ENCODE assay signal across 16 cellular contexts in the genomic region with DNA sequence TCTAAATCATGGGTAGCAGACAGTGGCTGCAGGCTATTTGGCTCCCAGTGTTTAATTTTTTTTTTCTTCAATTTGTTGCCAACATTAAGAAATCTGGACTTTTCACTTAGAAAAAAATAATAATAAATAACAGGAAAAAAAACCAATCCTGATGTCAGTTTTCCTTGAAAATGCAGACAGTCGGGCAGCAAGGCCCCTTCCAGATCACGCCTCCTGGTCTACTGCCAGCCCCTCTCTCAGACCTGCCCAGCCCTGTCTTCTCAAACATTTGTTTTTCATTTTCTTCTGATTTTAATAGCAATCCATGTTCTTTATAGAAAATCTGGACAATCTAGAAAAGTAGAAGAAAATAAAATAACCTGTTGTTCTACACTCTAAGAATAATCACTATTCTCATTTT. TPM values are rescaled to one million over a fixed set of nuclear protein-coding genes. Genes with fewer than 3 reads are reported as not detected.
DNase-seq lines count a peak whose midpoint lies in the region; ATAC-seq and TF ChIP-seq lines count a peak whose summit lies in the region.
"Had no signal": no experiment of that assay in that cellular context is flagged by ENCODE, and none has a peak within 500 bp of the region (broad histone marks: within the 10 kb centered on the region; RNA-seq: fewer than 3 reads in every experiment).

No MANE protein-coding gene starts in this region.

- H3K27ac ChIP-seq in neutrophil (peak overlapping the region; percentile 13), vagina (peak overlapping the region; percentile 37)
- H3K27ac ChIP-seq in CD8-positive, alpha-beta memory T cell (ENCODE audit: low read depth, low read length) = no peak overlapping the region
- H3K27ac ChIP-seq: HL-60, KMS-11, SJCRH30 had no signal

- H3K27ac Mint-ChIP-seq in CD8-positive, alpha-beta memory T cell = no peak overlapping the region
- H3K27ac Mint-ChIP-seq: stimulated activated naive CD8-positive, alpha-beta T cell treated with anti-CD3 and anti-CD28 coated beads, Interleukin-15, Interleukin-2, amounts not matched to agents 100 ng/mL and 50 ng/mL, for 24 hours had no signal

- no peaks in the 10 kb centered on the region for H3K9me3 Mint-ChIP-seq in CD8-positive, alpha-beta memory T cell
- H3K9me3 Mint-ChIP-seq: activated T-cell treated with anti-CD3 and anti-CD28 coated beads, Interleukin-2, amount 50 U/mL, for 72 hours; stimulated activated naive CD8-positive, alpha-beta T cell treated with anti-CD3 and anti-CD28 coated beads, Interleukin-15, Interleukin-2, amounts not matched to agents 100 ng/mL and 50 ng/mL, for 24 hours had no signal

- DNase-seq in fibroblast of the conjunctiva (ENCODE audit: low read depth) (peak; percentile 78), vagina (ENCODE audit: extremely low spot score in 2 of 2) (no peak), DMS153 treated with DMSO at 0.1 percent for 48 hours (lab: John Stamatoyannopoulos, UW; ENCODE audit: unreplicated experiment) (no peak)
- DNase-seq in CD8-positive, alpha-beta memory T cell = no peak
- DNase-seq: activated CD4-positive, alpha-beta T cell treated with anti-CD3 and anti-CD28 coated beads, Interleukin-2, amount 50 U/mL, for 48 hours; activated T-cell treated with anti-CD3 and anti-CD28 coated beads, Interleukin-2, amount 50 U/mL, for 72 hours; hippocampal formation; NCI-H1417; NCI-H226; SJCRH30 had no signal

- no peak overlapping the region for H3K4me3 ChIP-seq in neutrophil (ENCODE audit: low read depth in 1 of 2, low read length in 1 of 2)
- no peak overlapping the region for H3K4me3 ChIP-seq in vagina
- no peak overlapping the region for H3K4me3 ChIP-seq in CD8-positive, alpha-beta memory T cell (ENCODE audit: low read length)
- H3K4me3 ChIP-seq: SJCRH30 had no signal

- H3K27me3 ChIP-seq in neutrophil = no peaks in the 10 kb centered on the region
- H3K27me3 ChIP-seq in vagina = no peaks in the 10 kb centered on the region
- no peaks in the 10 kb centered on the region for H3K27me3 ChIP-seq in CD8-positive, alpha-beta memory T cell (ENCODE audit: insufficient read depth, low read length, poor library complexity, severe bottlenecking)
- H3K27me3 ChIP-seq: SJCRH30 had no signal

- H3K36me3 Mint-ChIP-seq in CD8-positive, alpha-beta memory T cell = peaks cover 0 to 26% (median 4%) of the 10 kb centered on the region in 3 donors

- TF ChIP-seq POLR2A in vagina (IDR thresholded peaks at IDR 0.05) = no peak

- POLR2A ChIA-PET in CD8-positive, alpha-beta memory T cell (lab: Charles Lee) = no interaction called here

- no peaks in the 10 kb centered on the region for H3K4me1 Mint-ChIP-seq in CD8-positive, alpha-beta memory T cell

- ATAC-seq in SK-N-SH treated with all-trans-retinoic acid at 6 μM for 48 hours (peak; percentile 76), GM19023 (IDR thresholded peaks at IDR 0.05; ENCODE audit: unreplicated experiment) (no peak)
- ATAC-seq: activated T-cell treated with anti-CD3 and anti-CD28 coated beads, Interleukin-2, amount 50 U/mL, for 72 hours had no signal

- H3K4me1 ChIP-seq in neutrophil (ENCODE audit: control insufficient read depth in 1 of 2, insufficient read depth in 1 of 2, low read depth in 1 of 2, low read length in 1 of 2) = peaks cover 0 to 16% of the 10 kb centered on the region in 2 experiments
- H3K4me1 ChIP-seq in vagina = peaks cover 28% of the 10 kb centered on the region
- peaks cover 6% of the 10 kb centered on the region for H3K4me1 ChIP-seq in CD8-positive, alpha-beta memory T cell (ENCODE audit: insufficient read depth, low read length)
- H3K4me1 ChIP-seq: SJCRH30 had no signal

- H3K36me3 ChIP-seq in neutrophil (peaks cover 99% of the 10 kb centered on the region), vagina (peaks cover 4 to 46% of the 10 kb centered on the region in 2 donors)
- H3K36me3 ChIP-seq in CD8-positive, alpha-beta memory T cell (ENCODE audit: insufficient read depth, low read length) = peaks cover 13% of the 10 kb centered on the region

- CTCF ChIA-PET in CD8-positive, alpha-beta memory T cell (lab: Charles Lee) = no interaction called here

- no peaks in the 10 kb centered on the region for H3K9me3 ChIP-seq in neutrophil
- H3K9me3 ChIP-seq in vagina = no peaks in the 10 kb centered on the region
- H3K9me3 ChIP-seq in CD8-positive, alpha-beta memory T cell (ENCODE audit: low read length) = no peaks in the 10 kb centered on the region
- H3K9me3 ChIP-seq: SJCRH30 had no signal

- H3K4me3 Mint-ChIP-seq in CD8-positive, alpha-beta memory T cell = no peak overlapping the region
- H3K4me3 Mint-ChIP-seq: activated T-cell treated with anti-CD3 and anti-CD28 coated beads, Interleukin-2, amount 50 U/mL, for 72 hours; stimulated activated naive CD8-positive, alpha-beta T cell treated with anti-CD3 and anti-CD28 coated beads, Interleukin-15, Interleukin-2, amounts not matched to agents 100 ng/mL and 50 ng/mL, for 24 hours had no signal

- TF ChIP-seq CTCF in neutrophil (IDR thresholded peaks at IDR 0.05) (no peak), vagina (IDR thresholded peaks at IDR 0.05) (no peak)

- H3K27me3 Mint-ChIP-seq in CD8-positive, alpha-beta memory T cell = peaks cover 7 to 8% of the 10 kb centered on the region in 2 donors
- H3K27me3 Mint-ChIP-seq: stimulated activated naive CD8-positive, alpha-beta T cell treated with anti-CD3 and anti-CD28 coated beads, Interleukin-15, Interleukin-2, amounts not matched to agents 100 ng/mL and 50 ng/mL, for 24 hours had no signal

- intact Hi-C loops in vagina (cut with DNase I) = loop anchor here (2.0 kb wide), 1 partner anchor 16 kb away; a partner anchor contains a TSS

TF ChIP-seq in SK-N-SH treated with all-trans-retinoic acid at 6 μM for 48 hours, 23 proteins besides CTCF, POLR2A, EP300 and RAD21:
- TF ChIP-seq ARNTL (CRISPR knock-in tag; IDR thresholded peaks at IDR 0.05; ENCODE audit: borderline replicate concordance, low read depth) (no peak), ESRRG (CRISPR knock-in tag; IDR thresholded peaks at IDR 0.05) (no peak), OSR1 (CRISPR knock-in tag; IDR thresholded peaks at IDR 0.05) (no peak), ISL1 (CRISPR knock-in tag; IDR thresholded peaks at IDR 0.05) (no peak)
TF ChIP-seq in SK-N-SH treated with all-trans-retinoic acid at 6 μM for 48 hours: peak in this region for 0.

RNA-seq across cellular contexts. Expression of a gene that starts 15.5 kb away (rescaled TPM):
- total RNA-seq in vagina = 89.6 TPM
- 1 to 10 TPM; 2.3 to 3.1 TPM for total RNA-seq in CD8-positive, alpha-beta memory T cell
- 3.1 TPM for polyA plus RNA-seq in CD8-positive, alpha-beta memory T cell

Comparison
In these comparisons a context has a peak if more than half of its experiments do, and no peak if none do; other contexts are left out.
1. RNA of a gene that starts 15.5 kb away (total RNA-seq): 89.6 TPM in vagina (single experiment); 2.3 to 3.1 TPM in CD8-positive, alpha-beta memory T cell; every median in the first group is over 10 times any median in the second.